ENCODE assay signal across 1 cellular context in genomic region chr11:71927813-71928738, GRCh38.
TF ChIP-seq lines count a peak whose summit lies in the region.

TSS of gene XNDC1N (minus strand) at chr11:71928594. CDS start at chr11:71923353, 5,241 bp downstream.

TF ChIP-seq in K562, 482 proteins besides CTCF, POLR2A, EP300 and RAD21 (continued from another document and continues in another):
- TF ChIP-seq MGA (IDR thresholded peaks at IDR 0.05) (peak; percentile 94), CLOCK (CRISPR knock-in tag; IDR thresholded peaks at IDR 0.05; ENCODE audit: borderline replicate concordance) (no peak), ESRRB (CRISPR knock-in tag; IDR thresholded peaks at IDR 0.05; ENCODE audit: borderline replicate concordance) (no peak), TEAD1 (CRISPR knock-in tag; IDR thresholded peaks at IDR 0.05) (peak; percentile 33 to 78; a peak in 3 of 4 replicates), PYGO2 (tag; IDR thresholded peaks at IDR 0.05) (no peak), RHOXF2B (CRISPR knock-in tag; conservative IDR thresholded peaks at IDR 0.05) (no peak), SETDB1 (IDR thresholded peaks at IDR 0.05; ENCODE audit: low read length) (no peak), SMARCA4 (IDR thresholded peaks at IDR 0.05) (peak; percentile 33), NEUROD1 (IDR thresholded peaks at IDR 0.05; ENCODE audit: borderline replicate concordance, low read depth, low read length, partially characterized antibody) (no peak), MITF (IDR thresholded peaks at IDR 0.05) (no peak), SLC30A9 (CRISPR knock-in tag; IDR thresholded peaks at IDR 0.05) (no peak), RFX1 (IDR thresholded peaks at IDR 0.05) (no peak), ETV1 (tag; conservative IDR thresholded peaks at IDR 0.05; ENCODE audit: low read depth) (no peak; the same call in 1 of the 2 replicates), ZNF217 (CRISPR knock-in tag; IDR thresholded peaks at IDR 0.05) (no peak), SRSF9 (IDR thresholded peaks at IDR 0.05; ENCODE audit: borderline replicate concordance, low read depth, low read length) (no peak), STAT5B (CRISPR knock-in tag; IDR thresholded peaks at IDR 0.05) (no peak), CHD2 (IDR thresholded peaks at IDR 0.05; ENCODE audit: low read depth, low read length) (no peak), SMAD3 (CRISPR knock-in tag; conservative IDR thresholded peaks at IDR 0.05) (0 out of 2 replicates have a peak, but pooled peaks have one; percentile 46), COPS2 (conservative IDR thresholded peaks at IDR 0.05) (no peak), DEAF1 (CRISPR knock-in tag; IDR thresholded peaks at IDR 0.05) (no peak), SRF (CRISPR knock-in tag; IDR thresholded peaks at IDR 0.05) (no peak), POLR2B (IDR thresholded peaks at IDR 0.05; ENCODE audit: low read depth, partially characterized antibody) (peak; percentile 71), ZNF586 (CRISPR knock-in tag; conservative IDR thresholded peaks at IDR 0.05) (no peak), TAF7 (tag; IDR thresholded peaks at IDR 0.05) (peak; percentile 64), NCOA2 (IDR thresholded peaks at IDR 0.05; ENCODE audit: partially characterized antibody in 2 of 2) (no peak), ZNF239 (CRISPR knock-in tag; IDR thresholded peaks at IDR 0.05) (no peak), PHF8 (IDR thresholded peaks at IDR 0.05; ENCODE audit: borderline replicate concordance, low read length) (peak; percentile 66; the same call in 1 of the 2 replicates), TBL1XR1 (IDR thresholded peaks at IDR 0.05; ENCODE audit: low read length in 2 of 2) (peak in 1 of 2 experiments; percentile 26; a peak in 1 of 4 replicates), ZBTB17 (CRISPR knock-in tag; IDR thresholded peaks at IDR 0.05) (no peak), NFE2 (IDR thresholded peaks at IDR 0.05; ENCODE audit: low read depth) (no peak), TCF15 (CRISPR knock-in tag; IDR thresholded peaks at IDR 0.05) (no peak), SUPT5H (IDR thresholded peaks at IDR 0.05) (peak; percentile 77), FOXP1 (CRISPR knock-in tag; IDR thresholded peaks at IDR 0.05) (no peak), MEF2A (IDR thresholded peaks at IDR 0.05; ENCODE audit: control insufficient read depth, low read depth, low read length) (no peak), KAT7 (CRISPR knock-in tag; IDR thresholded peaks at IDR 0.05; ENCODE audit: borderline replicate concordance) (no peak), PHF20 (IDR thresholded peaks at IDR 0.05; ENCODE audit: partially characterized antibody) (peak; percentile 86), DDX20 (tag; IDR thresholded peaks at IDR 0.05; ENCODE audit: low read depth) (no peak), RFX5 (IDR thresholded peaks at IDR 0.05; ENCODE audit: low read depth, low read length) (no peak), ZNF764 (CRISPR knock-in tag; IDR thresholded peaks at IDR 0.05; ENCODE audit: low read depth) (no peak), PTTG1 (tag; IDR thresholded peaks at IDR 0.05; ENCODE audit: low read depth) (peak; percentile 55), THAP7 (CRISPR knock-in tag; IDR thresholded peaks at IDR 0.05) (no peak), ZNF174 (CRISPR knock-in tag; IDR thresholded peaks at IDR 0.05) (no peak), ZNF124 (CRISPR knock-in tag; IDR thresholded peaks at IDR 0.05) (no peak), ASH1L (IDR thresholded peaks at IDR 0.05; ENCODE audit: borderline replicate concordance, low read depth, partially characterized antibody) (peak; percentile 86), ZBTB49 (CRISPR knock-in tag; IDR thresholded peaks at IDR 0.05; ENCODE audit: borderline replicate concordance) (0 out of 2 replicates have a peak, but pooled peaks have one; percentile 57), PHB2 (IDR thresholded peaks at IDR 0.05; ENCODE audit: low read depth) (no peak)
